In the genomic region with DNA sequence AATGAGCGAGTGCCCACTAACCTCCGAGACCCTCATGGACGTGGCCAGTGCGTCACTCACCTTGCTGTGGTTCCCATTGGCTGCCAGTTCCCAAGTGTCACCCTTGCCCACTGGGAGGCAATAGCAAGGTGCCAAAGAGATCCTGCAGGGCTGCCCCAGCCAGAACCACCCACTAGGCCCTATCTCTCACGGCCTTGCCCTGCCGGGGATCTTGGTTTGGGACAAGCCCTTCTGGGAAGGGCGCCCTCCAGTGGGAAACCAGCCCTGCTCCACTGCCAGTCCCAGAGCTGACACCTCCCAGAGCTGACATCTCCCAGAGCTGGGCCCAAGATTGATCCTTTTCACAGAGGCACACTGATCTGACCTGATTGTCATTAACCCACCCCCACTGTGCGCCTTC, we compare ENCODE assay signal across 8 cellular contexts. TPM values are rescaled to one million over a fixed set of nuclear protein-coding genes. Genes with fewer than 3 reads are reported as not detected.
DNase-seq lines count a peak whose midpoint lies in the region; ATAC-seq and TF ChIP-seq lines count a peak whose summit lies in the region.

No MANE protein-coding gene starts in this region.

- no peak for ATAC-seq in HG03045 (IDR thresholded peaks at IDR 0.05; ENCODE audit: unreplicated experiment)

- no peaks in the 10 kb centered on the region for H3K36me3 Mint-ChIP-seq in CD8-positive, alpha-beta memory T cell

- H3K9me3 ChIP-seq in CD8-positive, alpha-beta memory T cell (ENCODE audit: low read length): no peaks in the 10 kb centered on the region
- H3K9me3 ChIP-seq in Karpas-422 (ENCODE audit: low read length) (no peaks in the 10 kb centered on the region), ascending aorta (no peaks in the 10 kb centered on the region)

- POLR2A ChIA-PET in CD8-positive, alpha-beta memory T cell (lab: Charles Lee): interaction anchor here (1.3 kb wide), 1 partner anchor 179 kb away, joined by 5 read pairs; no protein-coding TSS in a partner anchor

- H3K36me3 ChIP-seq in CD8-positive, alpha-beta memory T cell (ENCODE audit: insufficient read depth, low read length): no peaks in the 10 kb centered on the region
- H3K36me3 ChIP-seq in Karpas-422 (ENCODE audit: insufficient read depth, low read length): no peaks in the 10 kb centered on the region
- no peaks in the 10 kb centered on the region for H3K36me3 ChIP-seq in ascending aorta

- H3K4me1 ChIP-seq in CD8-positive, alpha-beta memory T cell (ENCODE audit: insufficient read depth, low read length): peaks cover 65% of the 10 kb centered on the region
- H3K4me1 ChIP-seq in Karpas-422 (ENCODE audit: low read length): peaks cover 10% of the 10 kb centered on the region
- peaks cover 4 to 20% of the 10 kb centered on the region in 2 donors for H3K4me1 ChIP-seq in ascending aorta

- H3K79me2 ChIP-seq in Karpas-422 (ENCODE audit: low read length): no peaks in the 10 kb centered on the region

- no peak overlapping the region for H3K9ac ChIP-seq in Karpas-422 (ENCODE audit: low read length)

- H3K4me2 ChIP-seq in Karpas-422 (ENCODE audit: low read depth, low read length, poor library complexity, severe bottlenecking): no peak overlapping the region

- no peak for DNase-seq in CD8-positive, alpha-beta memory T cell
- DNase-seq in Karpas-422 (peak; percentile 74), ascending aorta (ENCODE audit: low spot score in 2 of 2) (no peak), lung microvascular endothelial cell (ENCODE audit: low read depth in 2 of 2) (peak; percentile 26 to 39), activated gamma-delta T cell (lab: John Stamatoyannopoulos, UW) (no peak), anterior cingulate cortex (lab: John Stamatoyannopoulos, UW) (no peak), midbrain (lab: John Stamatoyannopoulos, UW) (no peak)

- no peaks in the 10 kb centered on the region for H3K9me3 Mint-ChIP-seq in CD8-positive, alpha-beta memory T cell

- no peak overlapping the region for H3K27ac ChIP-seq in CD8-positive, alpha-beta memory T cell (ENCODE audit: low read depth, low read length)
- H3K27ac ChIP-seq in Karpas-422 (ENCODE audit: low read length): no peak overlapping the region
- no peak overlapping the region for H3K27ac ChIP-seq in ascending aorta

- H3K4me3 Mint-ChIP-seq in CD8-positive, alpha-beta memory T cell: peak overlapping the region in 4 of 7 donors; percentile 34 to 67 (median 44)

- H3K27ac Mint-ChIP-seq in CD8-positive, alpha-beta memory T cell: peak overlapping the region in 5 of 8 donors; percentile 28 to 95 (median 73)

- H3K4me3 ChIP-seq in CD8-positive, alpha-beta memory T cell (ENCODE audit: low read length): no peak overlapping the region
- H3K4me3 ChIP-seq in Karpas-422 (ENCODE audit: low read length) (no peak overlapping the region), ascending aorta (no peak overlapping the region)

- no peaks in the 10 kb centered on the region for H3K9me2 ChIP-seq in Karpas-422 (replicated peaks; ENCODE audit: insufficient read depth, low read length)

- peak in 2 of 3 experiments; percentile 28 to 33 for TF ChIP-seq CTCF in ascending aorta (IDR thresholded peaks at IDR 0.05)

- H3K27me3 ChIP-seq in CD8-positive, alpha-beta memory T cell (ENCODE audit: insufficient read depth, low read length, poor library complexity, severe bottlenecking): no peaks in the 10 kb centered on the region
- H3K27me3 ChIP-seq in Karpas-422 (ENCODE audit: low read length) (no peaks in the 10 kb centered on the region), ascending aorta (no peaks in the 10 kb centered on the region)

- H3K4me1 Mint-ChIP-seq in CD8-positive, alpha-beta memory T cell: peaks cover 42 to 64% (median 51%) of the 10 kb centered on the region in 3 donors

- peaks cover 3% of the 10 kb centered on the region; the same call in 1 of the 2 replicates for H4K20me1 ChIP-seq in Karpas-422 (ENCODE audit: insufficient read depth, low read depth, low read length)

- CTCF ChIA-PET in CD8-positive, alpha-beta memory T cell (lab: Charles Lee): interaction anchor here (0.8 to 2.8 kb wide), 13 partner anchors 11 to 277 kb away, joined by 3 to 18 read pairs (median 4); no protein-coding TSS in a partner anchor

- H3K27me3 Mint-ChIP-seq in CD8-positive, alpha-beta memory T cell: peaks cover 0 to 3% of the 10 kb centered on the region in 2 donors

- H2AFZ ChIP-seq in Karpas-422 (ENCODE audit: low read length): no peak overlapping the region

- intact Hi-C loops in ascending aorta (cut with DNase I): loop anchor here (2.0 to 5.0 kb wide), 4 partner anchors 53 to 296 kb away; no protein-coding TSS in a partner anchor

RNA-seq across cellular contexts. Expression of a gene that starts 2.1 kb away (rescaled TPM):
- total RNA-seq in CD8-positive, alpha-beta memory T cell: 10 to 100 TPM; 10.6 to 11.7 TPM
- 4.6 TPM for polyA plus RNA-seq in CD8-positive, alpha-beta memory T cell
- 2.7 and 5.1 TPM in 2 replicates for total RNA-seq in Karpas-422 (2014; rRNA removed; shearing (Covaris generic); ENCODE audit: low replicate concordance)
- 208 TPM for total RNA-seq in ascending aorta
- 21.8 and 27.8 TPM in 2 replicates for total RNA-seq in lung microvascular endothelial cell

RNA-seq across cellular contexts. Expression of a gene that starts 21.8 kb away (rescaled TPM):
- total RNA-seq in CD8-positive, alpha-beta memory T cell: 10 to 100 TPM; 30.2 to 33.5 TPM
- 29.7 TPM for polyA plus RNA-seq in CD8-positive, alpha-beta memory T cell
- total RNA-seq in Karpas-422 (2014; rRNA removed; shearing (Covaris generic); ENCODE audit: low replicate concordance): 24.3 and 39.6 TPM in 2 replicates
- total RNA-seq in ascending aorta: 20.9 TPM
- total RNA-seq in lung microvascular endothelial cell: 21.6 and 30.6 TPM in 2 replicates

Comparison
In these comparisons a context has a peak if more than half of its experiments do, and no peak if none do; other contexts are left out.
1. DNase-seq: peak in Karpas-422 (single experiment) and lung microvascular endothelial cell (2 of 2); none in CD8-positive, alpha-beta memory T cell (0 of 5), ascending aorta (0 of 2), activated gamma-delta T cell (single experiment), anterior cingulate cortex (0 of 58) and midbrain (single experiment).